Comparison of ENCODE assay signal across 10 cellular contexts in the genomic region with DNA sequence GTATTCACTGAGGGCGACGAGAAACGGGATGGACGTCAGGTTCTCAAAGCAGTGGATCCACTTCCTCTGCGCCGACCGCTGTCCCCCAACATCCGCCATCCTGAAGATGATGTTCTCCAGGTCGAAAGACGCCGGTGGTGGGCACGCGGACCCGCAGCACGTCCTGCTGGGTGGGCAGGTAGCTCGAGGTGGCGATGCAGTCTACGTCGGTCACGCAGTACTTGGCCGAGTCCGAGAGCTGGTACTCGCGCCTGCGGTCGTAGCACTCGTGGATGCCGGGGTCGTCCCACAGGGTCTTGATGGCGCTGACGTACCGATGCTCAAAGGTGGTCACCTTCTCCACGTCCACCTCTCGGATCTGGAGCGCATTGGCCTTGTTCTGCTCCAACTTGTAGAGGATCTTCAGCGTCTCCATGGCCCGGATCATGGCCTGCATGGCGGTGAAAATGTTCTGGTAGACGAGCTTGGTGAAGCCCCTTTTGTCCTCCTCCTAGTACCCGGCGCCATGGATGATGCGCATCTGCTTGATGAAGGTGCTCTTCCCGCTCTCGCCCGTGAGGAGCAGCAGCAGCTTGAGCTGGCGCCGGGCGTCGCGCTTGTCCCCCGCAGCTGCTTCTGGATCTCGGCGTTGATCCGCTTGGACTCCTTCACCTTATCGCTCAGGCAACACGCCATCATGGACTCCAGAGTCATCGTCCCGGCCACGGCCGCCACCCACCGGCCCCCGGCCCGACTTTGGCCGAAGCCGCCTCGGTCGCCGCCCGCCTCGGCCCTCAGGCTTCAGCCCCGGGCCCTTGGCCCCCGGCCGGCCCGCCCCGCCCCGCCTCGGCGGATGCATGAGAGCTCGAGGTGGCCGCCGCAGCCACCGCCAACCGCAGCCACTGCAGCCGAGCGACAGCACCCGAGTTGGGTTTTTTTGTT.
A peak's percentile ranks its signal among the peaks of the same experiment; 100 is the strongest.
DNase-seq lines count a peak whose midpoint lies in the region; ATAC-seq, FAIRE-seq and TF ChIP-seq lines count a peak whose summit lies in the region.
"Had no signal": no experiment of that assay in that cellular context is flagged by ENCODE, and none has a peak within 500 bp of the region (broad histone marks: within the 10 kb centered on the region; RNA-seq: fewer than 3 reads in every experiment).

No MANE protein-coding gene starts in this region.

- no peak overlapping the region for H3K27ac Mint-ChIP-seq in activated naive CD8-positive, alpha-beta T cell treated with anti-CD3 and anti-CD28 coated beads for 36 hours
- H3K27ac Mint-ChIP-seq: memory B cell had no signal

- peak; percentile 45 for DNase-seq in stimulated activated CD4-positive, alpha-beta T cell treated with anti-CD3 and anti-CD28 coated beads, Interleukin-15, amount 100 ng/mL, for 24 hours
- DNase-seq in stimulated activated CD4-positive, alpha-beta T cell treated with anti-CD3 and anti-CD28 coated beads, Interleukin-4, amount 100 ng/mL, for 1 hour = no peak
- DNase-seq in activated naive CD8-positive, alpha-beta T cell treated with anti-CD3 and anti-CD28 coated beads for 36 hours = peak; percentile 52
- DNase-seq in left colon (peak in 1 of 2 donors; percentile 36), D721Med (ENCODE audit: insufficient read length, low spot score) (no peak), MM.1S (no peak)

- H3K4me3 Mint-ChIP-seq in activated naive CD8-positive, alpha-beta T cell treated with anti-CD3 and anti-CD28 coated beads for 36 hours = peak overlapping the region; percentile 55

- intact Hi-C loops in left colon (cut with DNase I, micrococcal nuclease) = no loop called here

- H3K27me3 Mint-ChIP-seq in activated naive CD8-positive, alpha-beta T cell treated with anti-CD3 and anti-CD28 coated beads for 36 hours = peaks cover 21% of the 10 kb centered on the region

- H3K4me1 Mint-ChIP-seq in activated naive CD8-positive, alpha-beta T cell treated with anti-CD3 and anti-CD28 coated beads for 36 hours = peaks cover 11% of the 10 kb centered on the region
- H3K4me1 Mint-ChIP-seq: memory B cell had no signal

- no peaks in the 10 kb centered on the region for H3K4me1 ChIP-seq in MM.1S (ENCODE audit: low read length)

- no peak overlapping the region for H2AFZ ChIP-seq in MM.1S (ENCODE audit: low read length)

- no peaks in the 10 kb centered on the region for H3K9me3 Mint-ChIP-seq in activated naive CD8-positive, alpha-beta T cell treated with anti-CD3 and anti-CD28 coated beads for 36 hours
- H3K9me3 Mint-ChIP-seq: memory B cell had no signal

- no peaks in the 10 kb centered on the region for H3K36me3 ChIP-seq in MM.1S (replicated peaks; ENCODE audit: insufficient read depth, low read length)

- no peaks in the 10 kb centered on the region for H3K36me3 Mint-ChIP-seq in activated naive CD8-positive, alpha-beta T cell treated with anti-CD3 and anti-CD28 coated beads for 36 hours
- H3K36me3 Mint-ChIP-seq: memory B cell had no signal

- no peaks in the 10 kb centered on the region for H3K9me3 ChIP-seq in MM.1S (replicated peaks; ENCODE audit: insufficient read depth, low read length)

- ATAC-seq in left colon (peak; percentile 60), HG02884 (IDR thresholded peaks at IDR 0.05; ENCODE audit: unreplicated experiment) (no peak), GM18520 (IDR thresholded peaks at IDR 0.05; ENCODE audit: unreplicated experiment) (no peak)

- no peak overlapping the region for H3K4me3 ChIP-seq in MM.1S (ENCODE audit: low read length)

- H3K4me2 ChIP-seq in MM.1S (ENCODE audit: low read depth, low read length) = no peak overlapping the region

- H3K27ac ChIP-seq in MM.1S (ENCODE audit: low read length) = no peak overlapping the region

- no peak for TF ChIP-seq CTCF in D721Med (IDR thresholded peaks at IDR 0.05; ENCODE audit: insufficient read depth, missing control alignments)
- TF ChIP-seq CTCF in MM.1S (IDR thresholded peaks at IDR 0.05; ENCODE audit: low read length) = no peak

- no peaks in the 10 kb centered on the region for H3K9me2 ChIP-seq in MM.1S (replicated peaks; ENCODE audit: insufficient read depth, low read length)

- H3K27me3 ChIP-seq in MM.1S (replicated peaks; ENCODE audit: insufficient read depth, low read length) = no peaks in the 10 kb centered on the region

- no peak overlapping the region for H3K9ac ChIP-seq in MM.1S (ENCODE audit: low read length)

- H4K20me1 ChIP-seq in MM.1S (ENCODE audit: insufficient read depth, low read length) = no peaks in the 10 kb centered on the region

- no peaks in the 10 kb centered on the region for H3F3A ChIP-seq in MM.1S (ENCODE audit: insufficient read depth, low read length)

- H3K79me2 ChIP-seq in MM.1S (ENCODE audit: low read length) = no peaks in the 10 kb centered on the region

- FAIRE-seq in D721Med (lab: Jason Lieb, UNC) = no peak
- FAIRE-seq: G401.6 had no signal

Comparison
In these comparisons a context has a peak if more than half of its experiments do, and no peak if none do; other contexts are left out.
1. DNase-seq: peak in stimulated activated CD4-positive, alpha-beta T cell treated with anti-CD3 and anti-CD28 coated beads, Interleukin-15, amount 100 ng/mL, for 24 hours (single experiment) and activated naive CD8-positive, alpha-beta T cell treated with anti-CD3 and anti-CD28 coated beads for 36 hours (single experiment); none in stimulated activated CD4-positive, alpha-beta T cell treated with anti-CD3 and anti-CD28 coated beads, Interleukin-4, amount 100 ng/mL, for 1 hour (single experiment), D721Med (single experiment) and MM.1S (single experiment).